8 cellular contexts compared by ENCODE assay signal in the genomic region with DNA sequence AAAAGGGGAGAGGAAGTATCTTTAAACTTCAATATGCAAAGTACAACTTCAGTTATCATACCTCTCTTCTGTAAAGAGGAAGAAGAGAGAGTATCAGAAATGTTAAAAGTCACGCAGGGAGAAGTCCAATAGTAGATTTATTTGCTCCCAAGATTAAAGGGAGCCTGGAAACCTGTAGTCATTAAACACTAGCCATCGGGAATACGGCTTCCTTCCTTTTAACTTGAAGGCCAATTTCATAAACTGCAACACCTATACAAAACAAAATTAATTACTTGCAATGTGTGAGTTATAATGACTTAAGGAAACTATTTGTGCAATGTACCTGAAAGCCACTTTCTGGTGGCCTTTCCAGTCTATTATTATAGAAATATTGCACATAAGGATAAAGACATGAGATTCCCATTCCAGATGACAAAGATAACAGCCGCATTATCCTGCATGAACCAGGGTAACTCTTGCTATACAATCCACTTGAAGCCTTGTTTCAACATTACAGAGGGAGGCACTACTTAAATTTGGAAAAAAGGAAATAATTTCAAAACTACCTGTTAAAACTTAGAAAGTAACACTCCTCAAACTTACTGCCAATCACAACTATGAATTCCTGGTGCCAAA. TPM values are rescaled to one million over a fixed set of nuclear protein-coding genes. Genes with fewer than 3 reads are reported as not detected.
A peak's percentile ranks its signal among the peaks of the same experiment; 100 is the strongest.
DNase-seq lines count a peak whose midpoint lies in the region; ATAC-seq and TF ChIP-seq lines count a peak whose summit lies in the region.

No MANE protein-coding gene starts in this region.

- H3K9ac ChIP-seq in neural progenitor cell = peak overlapping the region; percentile 31

- ATAC-seq in effector memory CD8-positive, alpha-beta T cell (replicated peaks) = no peak

- peak overlapping the region; percentile 87 to 100 (median 100) for H3K4me3 Mint-ChIP-seq in CD4-positive, alpha-beta memory T cell
- peak overlapping the region; percentile 98 to 99 for H3K4me3 Mint-ChIP-seq in effector memory CD8-positive, alpha-beta T cell
- H3K4me3 Mint-ChIP-seq in neural progenitor cell = peak overlapping the region; percentile 99

- CTCF ChIA-PET in CD4-positive, alpha-beta memory T cell (lab: Charles Lee; ENCODE audit: partially characterized antibody) = interaction anchor here (0.6 to 6.6 kb wide), 13 partner anchors 7 to 759 kb away, joined by 3 to 59 read pairs (median 3); no protein-coding TSS in a partner anchor

- POLR2A ChIA-PET in CD4-positive, alpha-beta memory T cell (lab: Charles Lee; ENCODE audit: partially characterized antibody) = interaction anchor here (0.7 to 10.8 kb wide), 38 partner anchors 9 to 453 kb away, joined by 3 to 630 read pairs (median 15); no protein-coding TSS in a partner anchor

- peak overlapping the region; percentile 88 for H3K4me2 ChIP-seq in neural progenitor cell

- peak overlapping the region; percentile 95 to 100 (median 100) for H3K27ac Mint-ChIP-seq in CD4-positive, alpha-beta memory T cell
- peak overlapping the region; percentile 99 to 100 for H3K27ac Mint-ChIP-seq in effector memory CD8-positive, alpha-beta T cell
- H3K27ac Mint-ChIP-seq in neural progenitor cell = no peak overlapping the region

- no peaks in the 10 kb centered on the region for H3K9me3 ChIP-seq in CD4-positive, alpha-beta memory T cell (ENCODE audit: control insufficient read depth in 1 of 2, low read length in 2 of 2)
- H3K9me3 ChIP-seq in neural progenitor cell (ENCODE audit: low read depth) = no peaks in the 10 kb centered on the region

- peaks cover 68 to 91% of the 10 kb centered on the region in 2 donors for H3K36me3 Mint-ChIP-seq in CD4-positive, alpha-beta memory T cell
- peaks cover 100% of the 10 kb centered on the region for H3K36me3 Mint-ChIP-seq in effector memory CD8-positive, alpha-beta T cell (ENCODE audit: insufficient read depth)
- H3K36me3 Mint-ChIP-seq in neural progenitor cell = peaks cover 34% of the 10 kb centered on the region

- H3K27me3 ChIP-seq in CD4-positive, alpha-beta memory T cell (ENCODE audit: insufficient read depth, low read length) = no peaks in the 10 kb centered on the region
- H3K27me3 ChIP-seq in neural progenitor cell = no peaks in the 10 kb centered on the region

- no peaks in the 10 kb centered on the region for H3K27me3 Mint-ChIP-seq in CD4-positive, alpha-beta memory T cell
- H3K27me3 Mint-ChIP-seq in effector memory CD8-positive, alpha-beta T cell = no peaks in the 10 kb centered on the region
- peaks cover 7% of the 10 kb centered on the region for H3K27me3 Mint-ChIP-seq in neural progenitor cell (ENCODE audit: insufficient read depth, low read depth)

- intact Hi-C loops in CD4-positive, alpha-beta memory T cell (cut with micrococcal nuclease) = loop anchor here (1.0 to 5.0 kb wide), 4 partner anchors 8 to 453 kb away; no protein-coding TSS in a partner anchor

- H3K9me3 Mint-ChIP-seq in CD4-positive, alpha-beta memory T cell = peaks cover 0 to 15% (median under 1%) of the 10 kb centered on the region in 8 donors
- no peaks in the 10 kb centered on the region for H3K9me3 Mint-ChIP-seq in effector memory CD8-positive, alpha-beta T cell
- no peaks in the 10 kb centered on the region for H3K9me3 Mint-ChIP-seq in neural progenitor cell

- peaks cover 92% of the 10 kb centered on the region for H4K20me1 ChIP-seq in neural progenitor cell (ENCODE audit: low read depth)

- no peak overlapping the region for H2AFZ ChIP-seq in neural progenitor cell (replicated peaks)

- peak overlapping the region; percentile 83 to 89 for H3K4me3 ChIP-seq in CD4-positive, alpha-beta memory T cell (ENCODE audit: low read length in 2 of 2)
- peak overlapping the region; percentile 94 for H3K4me3 ChIP-seq in neural progenitor cell

- TF ChIP-seq CTCF in neural progenitor cell (IDR thresholded peaks at IDR 0.05) = no peak

- peaks cover 96% of the 10 kb centered on the region for H3K79me2 ChIP-seq in neural progenitor cell (ENCODE audit: low read depth)

- H3K36me3 ChIP-seq in CD4-positive, alpha-beta memory T cell (ENCODE audit: insufficient read depth, low read length) = peaks cover 33% of the 10 kb centered on the region
- peaks cover 30% of the 10 kb centered on the region for H3K36me3 ChIP-seq in neural progenitor cell

- H3K4me1 Mint-ChIP-seq in CD4-positive, alpha-beta memory T cell = peaks cover 14 to 30% (median 18%) of the 10 kb centered on the region in 4 donors
- peaks cover 38 to 42% of the 10 kb centered on the region in 2 donors for H3K4me1 Mint-ChIP-seq in effector memory CD8-positive, alpha-beta T cell (ENCODE audit: low read depth in 2 of 2)
- H3K4me1 Mint-ChIP-seq in neural progenitor cell = peaks cover 60% of the 10 kb centered on the region

- H3K4me1 ChIP-seq in CD4-positive, alpha-beta memory T cell (ENCODE audit: insufficient read depth, low read length) = peaks cover 13% of the 10 kb centered on the region
- peaks cover 37% of the 10 kb centered on the region for H3K4me1 ChIP-seq in neural progenitor cell

- H3K27ac ChIP-seq in CD4-positive, alpha-beta memory T cell (ENCODE audit: low read depth, low read length) = peak overlapping the region; percentile 86
- no peak overlapping the region for H3K27ac ChIP-seq in neural progenitor cell

- H3F3A ChIP-seq in neural progenitor cell (ENCODE audit: low read depth) = peaks cover 7% of the 10 kb centered on the region

- no peak for DNase-seq in CD4-positive, alpha-beta memory T cell
- DNase-seq in NAMALWA (ENCODE audit: low spot score) (peak; percentile 39), neural progenitor cell (ENCODE audit: low spot score) (no peak), DMS79 (lab: John Stamatoyannopoulos, UW) (no peak), ureter (ENCODE audit: low spot score) (no peak), foreskin melanocyte (no peak), putamen (ENCODE audit: low spot score) (no peak)
- DNase-seq in effector memory CD8-positive, alpha-beta T cell = no peak

RNA-seq across cellular contexts. Expression of a gene that starts 4.6 kb away (rescaled TPM):
- 100 to 1,000 TPM; 431 to 469 TPM for total RNA-seq in CD4-positive, alpha-beta memory T cell
- polyA plus RNA-seq in CD4-positive, alpha-beta memory T cell = 100 to 1,000 TPM; 339 to 765 TPM
- total RNA-seq in neural progenitor cell (ENCODE audit: low replicate concordance) (25.2 and 45.1 TPM in 2 replicates), ureter (139 TPM)
